In the genomic region with DNA sequence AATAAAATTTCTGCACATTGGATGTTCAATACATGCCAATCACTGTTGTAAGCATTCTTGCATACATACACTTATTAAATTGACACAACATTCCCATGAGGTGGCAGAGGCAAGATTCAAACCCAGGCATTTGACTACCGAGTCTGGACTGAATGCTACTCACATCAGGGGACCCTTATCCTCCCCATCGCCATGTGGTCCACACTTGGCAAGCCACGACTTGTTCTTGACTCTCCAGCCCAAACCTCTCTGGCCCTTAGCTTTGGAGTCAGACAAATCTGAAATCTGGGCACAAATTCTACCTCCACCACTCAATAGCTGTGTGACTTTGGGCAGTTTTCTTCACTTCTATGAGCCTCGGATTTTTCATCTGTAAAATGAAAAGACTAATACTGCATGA, we compare ENCODE assay signal across 1 cellular context.
TF ChIP-seq lines count a peak whose summit lies in the region.

No MANE protein-coding gene starts in this region.

TF ChIP-seq in WTC11, 78 proteins besides CTCF, POLR2A, EP300 and RAD21 (continued from another document):
- TF ChIP-seq, protein P1, sequence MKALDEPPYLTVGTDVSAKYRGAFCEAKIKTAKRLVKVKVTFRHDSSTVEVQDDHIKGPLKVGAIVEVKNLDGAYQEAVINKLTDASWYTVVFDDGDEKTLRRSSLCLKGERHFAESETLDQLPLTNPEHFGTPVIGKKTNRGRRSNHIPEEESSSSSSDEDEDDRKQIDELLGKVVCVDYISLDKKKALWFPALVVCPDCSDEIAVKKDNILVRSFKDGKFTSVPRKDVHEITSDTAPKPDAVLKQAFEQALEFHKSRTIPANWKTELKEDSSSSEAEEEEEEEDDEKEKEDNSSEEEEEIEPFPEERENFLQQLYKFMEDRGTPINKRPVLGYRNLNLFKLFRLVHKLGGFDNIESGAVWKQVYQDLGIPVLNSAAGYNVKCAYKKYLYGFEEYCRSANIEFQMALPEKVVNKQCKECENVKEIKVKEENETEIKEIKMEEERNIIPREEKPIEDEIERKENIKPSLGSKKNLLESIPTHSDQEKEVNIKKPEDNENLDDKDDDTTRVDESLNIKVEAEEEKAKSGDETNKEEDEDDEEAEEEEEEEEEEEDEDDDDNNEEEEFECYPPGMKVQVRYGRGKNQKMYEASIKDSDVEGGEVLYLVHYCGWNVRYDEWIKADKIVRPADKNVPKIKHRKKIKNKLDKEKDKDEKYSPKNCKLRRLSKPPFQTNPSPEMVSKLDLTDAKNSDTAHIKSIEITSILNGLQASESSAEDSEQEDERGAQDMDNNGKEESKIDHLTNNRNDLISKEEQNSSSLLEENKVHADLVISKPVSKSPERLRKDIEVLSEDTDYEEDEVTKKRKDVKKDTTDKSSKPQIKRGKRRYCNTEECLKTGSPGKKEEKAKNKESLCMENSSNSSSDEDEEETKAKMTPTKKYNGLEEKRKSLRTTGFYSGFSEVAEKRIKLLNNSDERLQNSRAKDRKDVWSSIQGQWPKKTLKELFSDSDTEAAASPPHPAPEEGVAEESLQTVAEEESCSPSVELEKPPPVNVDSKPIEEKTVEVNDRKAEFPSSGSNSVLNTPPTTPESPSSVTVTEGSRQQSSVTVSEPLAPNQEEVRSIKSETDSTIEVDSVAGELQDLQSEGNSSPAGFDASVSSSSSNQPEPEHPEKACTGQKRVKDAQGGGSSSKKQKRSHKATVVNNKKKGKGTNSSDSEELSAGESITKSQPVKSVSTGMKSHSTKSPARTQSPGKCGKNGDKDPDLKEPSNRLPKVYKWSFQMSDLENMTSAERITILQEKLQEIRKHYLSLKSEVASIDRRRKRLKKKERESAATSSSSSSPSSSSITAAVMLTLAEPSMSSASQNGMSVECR (CRISPR knock-in tag; IDR thresholded peaks at IDR 0.05; ENCODE audit: borderline replicate concordance), result no peak
- TF ChIP-seq ZNF138 (CRISPR knock-in tag; conservative IDR thresholded peaks at IDR 0.05), result no peak
- TF ChIP-seq TP53 (CRISPR knock-in tag; IDR thresholded peaks at IDR 0.05), result no peak
- TF ChIP-seq, protein P2, sequence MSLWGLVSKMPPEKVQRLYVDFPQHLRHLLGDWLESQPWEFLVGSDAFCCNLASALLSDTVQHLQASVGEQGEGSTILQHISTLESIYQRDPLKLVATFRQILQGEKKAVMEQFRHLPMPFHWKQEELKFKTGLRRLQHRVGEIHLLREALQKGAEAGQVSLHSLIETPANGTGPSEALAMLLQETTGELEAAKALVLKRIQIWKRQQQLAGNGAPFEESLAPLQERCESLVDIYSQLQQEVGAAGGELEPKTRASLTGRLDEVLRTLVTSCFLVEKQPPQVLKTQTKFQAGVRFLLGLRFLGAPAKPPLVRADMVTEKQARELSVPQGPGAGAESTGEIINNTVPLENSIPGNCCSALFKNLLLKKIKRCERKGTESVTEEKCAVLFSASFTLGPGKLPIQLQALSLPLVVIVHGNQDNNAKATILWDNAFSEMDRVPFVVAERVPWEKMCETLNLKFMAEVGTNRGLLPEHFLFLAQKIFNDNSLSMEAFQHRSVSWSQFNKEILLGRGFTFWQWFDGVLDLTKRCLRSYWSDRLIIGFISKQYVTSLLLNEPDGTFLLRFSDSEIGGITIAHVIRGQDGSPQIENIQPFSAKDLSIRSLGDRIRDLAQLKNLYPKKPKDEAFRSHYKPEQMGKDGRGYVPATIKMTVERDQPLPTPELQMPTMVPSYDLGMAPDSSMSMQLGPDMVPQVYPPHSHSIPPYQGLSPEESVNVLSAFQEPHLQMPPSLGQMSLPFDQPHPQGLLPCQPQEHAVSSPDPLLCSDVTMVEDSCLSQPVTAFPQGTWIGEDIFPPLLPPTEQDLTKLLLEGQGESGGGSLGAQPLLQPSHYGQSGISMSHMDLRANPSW (CRISPR knock-in tag; conservative IDR thresholded peaks at IDR 0.05; ENCODE audit: low read depth), result no peak
- TF ChIP-seq, protein P3, sequence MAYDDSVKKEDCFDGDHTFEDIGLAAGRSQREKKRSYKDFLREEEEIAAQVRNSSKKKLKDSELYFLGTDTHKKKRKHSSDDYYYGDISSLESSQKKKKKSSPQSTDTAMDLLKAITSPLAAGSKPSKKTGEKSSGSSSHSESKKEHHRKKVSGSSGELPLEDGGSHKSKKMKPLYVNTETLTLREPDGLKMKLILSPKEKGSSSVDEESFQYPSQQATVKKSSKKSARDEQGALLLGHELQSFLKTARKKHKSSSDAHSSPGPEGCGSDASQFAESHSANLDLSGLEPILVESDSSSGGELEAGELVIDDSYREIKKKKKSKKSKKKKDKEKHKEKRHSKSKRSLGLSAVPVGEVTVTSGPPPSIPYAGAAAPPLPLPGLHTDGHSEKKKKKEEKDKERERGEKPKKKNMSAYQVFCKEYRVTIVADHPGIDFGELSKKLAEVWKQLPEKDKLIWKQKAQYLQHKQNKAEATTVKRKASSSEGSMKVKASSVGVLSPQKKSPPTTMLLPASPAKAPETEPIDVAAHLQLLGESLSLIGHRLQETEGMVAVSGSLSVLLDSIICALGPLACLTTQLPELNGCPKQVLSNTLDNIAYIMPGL (CRISPR knock-in tag; IDR thresholded peaks at IDR 0.05), result no peak
